20 cellular contexts compared by ENCODE assay signal in the genomic region with DNA sequence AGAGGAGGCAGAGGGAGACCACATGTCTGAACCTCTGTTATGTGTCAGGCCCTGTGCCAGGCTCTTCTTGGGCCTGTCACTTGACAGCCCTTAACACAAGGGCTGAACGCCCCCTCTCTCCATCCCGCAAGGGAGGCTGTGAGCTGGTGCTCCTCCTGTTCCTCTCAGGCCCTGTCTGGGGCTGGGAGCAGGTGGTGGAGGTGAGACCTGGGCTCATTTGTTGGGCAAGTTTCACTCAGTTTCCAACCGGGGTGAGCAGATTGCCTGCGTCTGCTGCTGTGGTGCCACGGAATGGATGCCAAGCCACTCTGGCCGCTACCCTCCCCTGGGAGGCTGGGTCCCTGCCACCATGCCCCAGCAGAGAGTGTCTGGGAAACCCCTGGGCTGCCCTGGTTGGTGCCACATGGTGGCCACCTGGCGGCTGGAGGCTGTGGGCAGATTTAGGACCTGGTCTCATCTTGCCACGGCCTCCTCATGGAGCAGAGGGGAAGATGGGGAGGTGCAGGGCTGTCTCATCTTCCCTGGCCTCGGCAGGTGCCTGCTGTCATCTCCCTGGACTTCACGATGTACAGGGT.
"Had no signal": no experiment of that assay in that cellular context is flagged by ENCODE, and none has a peak within 500 bp of the region (broad histone marks: within the 10 kb centered on the region; RNA-seq: fewer than 3 reads in every experiment).

No MANE protein-coding gene starts in this region.

- H3K27me3 ChIP-seq: colonic mucosa, foreskin keratinocyte, testis, tibial nerve, upper lobe of right lung had no signal

- H3K27me3 Mint-ChIP-seq: stimulated activated naive CD8-positive, alpha-beta T cell treated with anti-CD3 and anti-CD28 coated beads, Interleukin-15, amount 100 ng/mL, for 72 hours had no signal

- FAIRE-seq: endothelial cell of umbilical vein had no signal

- H3K9me3 Mint-ChIP-seq: endodermal cell; naive thymus-derived CD8-positive, alpha-beta T cell; stimulated activated naive B cell treated with anti-CD40 and anti-IgM and Interleukin-4, amounts not matched to agents 10 μg/mL and 1 μg/mL and 100 μg/mL, for 72 hours; stimulated activated naive CD8-positive, alpha-beta T cell treated with anti-CD3 and anti-CD28 coated beads, Interleukin-15, amount 100 ng/mL, for 72 hours had no signal

- H3K9me3 ChIP-seq: colonic mucosa, mucosa of descending colon, neutrophil, testis, tibial nerve, upper lobe of right lung had no signal

- H3K36me3 Mint-ChIP-seq: naive thymus-derived CD8-positive, alpha-beta T cell; stimulated activated naive B cell treated with anti-CD40 and anti-IgM and Interleukin-4, amounts not matched to agents 10 μg/mL and 1 μg/mL and 100 μg/mL, for 72 hours had no signal

- ATAC-seq: foreskin keratinocyte; mucosa of descending colon; naive thymus-derived CD8-positive, alpha-beta T cell; sciatic nerve; stimulated activated naive CD8-positive, alpha-beta T cell treated with anti-CD3 and anti-CD28 coated beads, Interleukin-15, amount 100 ng/mL, for 72 hours; upper lobe of right lung had no signal

- H3K4me1 ChIP-seq: colonic mucosa, foreskin keratinocyte, upper lobe of right lung had no signal

- H3K4me3 ChIP-seq: colonic mucosa, mucosa of descending colon, testis, tibial nerve, upper lobe of right lung had no signal

- DNase-seq: colonic mucosa; dermis blood vessel endothelial cell; erythroblast; foreskin keratinocyte; hippocampal formation; kidney glomerular epithelial cell; mammary epithelial cell; mucosa of descending colon; stimulated activated CD4-positive, alpha-beta T cell treated with anti-CD3 and anti-CD28 coated beads, Interleukin-2, amount 100 ng/mL, for 24 hours; stimulated activated CD4-positive, alpha-beta T cell treated with anti-CD3 and anti-CD28 coated beads, Interleukin-4, amount 100 ng/mL, for 4 hours; stimulated activated naive B cell treated with anti-CD40 and anti-IgM and Interleukin-4, amounts not matched to agents 10 μg/mL and 1 μg/mL and 100 μg/mL, for 72 hours; stimulated activated naive CD8-positive, alpha-beta T cell treated with anti-CD3 and anti-CD28 coated beads, Interleukin-15, amount 100 ng/mL, for 72 hours; testis; upper lobe of right lung had no signal

- H3K4me3 Mint-ChIP-seq: endodermal cell; naive thymus-derived CD8-positive, alpha-beta T cell; stimulated activated naive B cell treated with anti-CD40 and anti-IgM and Interleukin-4, amounts not matched to agents 10 μg/mL and 1 μg/mL and 100 μg/mL, for 72 hours; stimulated activated naive CD8-positive, alpha-beta T cell treated with anti-CD3 and anti-CD28 coated beads, Interleukin-15, amount 100 ng/mL, for 72 hours had no signal

- H3K27ac ChIP-seq: colonic mucosa, foreskin keratinocyte, neutrophil, testis, tibial nerve, upper lobe of right lung had no signal

- H3K36me3 ChIP-seq: colonic mucosa, neutrophil, tibial nerve, upper lobe of right lung had no signal

- H3K27ac Mint-ChIP-seq: endodermal cell; naive thymus-derived CD8-positive, alpha-beta T cell; stimulated activated naive B cell treated with anti-CD40 and anti-IgM and Interleukin-4, amounts not matched to agents 10 μg/mL and 1 μg/mL and 100 μg/mL, for 72 hours; stimulated activated naive CD8-positive, alpha-beta T cell treated with anti-CD3 and anti-CD28 coated beads, Interleukin-15, amount 100 ng/mL, for 72 hours had no signal
